16 cellular contexts compared by ENCODE assay signal in the genomic region with DNA sequence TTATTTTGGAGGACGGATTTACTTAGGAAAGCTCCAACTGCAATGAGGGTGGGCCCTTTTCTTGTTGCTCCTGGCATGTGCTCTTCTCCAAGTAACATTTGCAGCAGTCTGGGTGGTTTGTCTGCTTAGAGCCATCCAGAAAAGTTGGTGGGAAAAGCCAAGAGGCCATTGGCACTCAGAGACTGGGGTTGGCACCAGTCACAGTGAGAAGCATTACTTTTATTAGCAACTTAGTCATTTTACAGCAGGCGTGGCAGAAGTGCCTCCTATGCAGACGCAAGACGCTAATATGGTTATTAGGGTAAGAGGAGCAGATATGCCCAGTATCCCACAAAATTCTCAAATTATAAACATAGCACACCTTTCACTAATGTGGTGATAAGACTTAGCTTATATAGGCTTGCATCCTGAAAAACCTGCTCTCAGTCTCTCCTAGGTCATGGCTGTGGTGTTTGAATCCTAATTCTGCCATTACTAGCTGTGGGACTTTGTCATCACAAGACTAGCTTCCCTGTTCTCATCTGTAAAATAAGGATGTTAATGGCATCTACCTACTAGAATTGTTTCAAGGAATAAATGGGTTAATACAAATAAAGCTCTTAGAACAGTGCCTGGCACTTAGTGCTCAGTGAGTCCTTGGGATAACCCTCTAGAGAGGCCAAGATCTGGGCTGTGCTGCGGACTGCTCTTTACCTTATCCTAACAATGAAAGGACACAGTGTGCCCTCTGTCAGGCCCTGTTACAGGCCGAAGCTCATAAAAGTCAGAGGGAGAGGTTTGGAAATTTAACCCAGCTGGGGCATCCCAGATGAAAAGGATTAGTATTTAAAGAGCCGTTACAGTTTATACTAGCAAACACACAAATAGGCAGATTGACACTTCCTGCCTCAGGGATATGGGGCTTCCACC.
DNase-seq lines count a peak whose midpoint lies in the region; ATAC-seq and TF ChIP-seq lines count a peak whose summit lies in the region.
"Had no signal": no experiment of that assay in that cellular context is flagged by ENCODE, and none has a peak within 500 bp of the region (broad histone marks: within the 10 kb centered on the region; RNA-seq: fewer than 3 reads in every experiment).

No MANE protein-coding gene starts in this region.

- POLR2A ChIA-PET in CD4-positive, alpha-beta memory T cell (lab: Charles Lee; ENCODE audit: partially characterized antibody) = no interaction called here

- peaks cover 0 to 4% of the 10 kb centered on the region in 2 donors for H3K27me3 Mint-ChIP-seq in CD4-positive, alpha-beta memory T cell
- H3K27me3 Mint-ChIP-seq: activated naive CD8-positive, alpha-beta T cell treated with anti-CD3 and anti-CD28 coated beads for 36 hours had no signal

- peak; percentile 31 for ATAC-seq in mucosa of descending colon
- ATAC-seq: activated T-cell treated with anti-CD3 and anti-CD28 coated beads, Interleukin-2, amount 50 U/mL, for 4 hours had no signal

- H3K4me1 ChIP-seq in cardiac muscle cell (ENCODE audit: low read depth) (peaks cover 16% of the 10 kb centered on the region), mucosa of descending colon (ENCODE audit: low read depth) (peaks cover 3% of the 10 kb centered on the region), suprapubic skin (peaks cover 17% of the 10 kb centered on the region)
- no peaks in the 10 kb centered on the region for H3K4me1 ChIP-seq in CD4-positive, alpha-beta memory T cell (ENCODE audit: insufficient read depth, low read length)

- no peaks in the 10 kb centered on the region for H3K9me3 Mint-ChIP-seq in CD4-positive, alpha-beta memory T cell
- H3K9me3 Mint-ChIP-seq: activated naive CD8-positive, alpha-beta T cell treated with anti-CD3 and anti-CD28 coated beads for 36 hours; activated T-cell treated with anti-CD3 and anti-CD28 coated beads, Interleukin-2, amount 50 U/mL, for 4 hours had no signal

- intact Hi-C loops in mucosa of descending colon (cut with DNase I, micrococcal nuclease) = no loop called here
- intact Hi-C loops in CD4-positive, alpha-beta memory T cell (cut with micrococcal nuclease) = no loop called here

- H3K36me3 ChIP-seq in cardiac muscle cell (no peaks in the 10 kb centered on the region), mucosa of descending colon (ENCODE audit: low read depth) (no peaks in the 10 kb centered on the region), suprapubic skin (no peaks in the 10 kb centered on the region)
- no peaks in the 10 kb centered on the region for H3K36me3 ChIP-seq in CD4-positive, alpha-beta memory T cell (ENCODE audit: insufficient read depth, low read length)
- H3K36me3 ChIP-seq: BLaER1, ovary had no signal

- no peaks in the 10 kb centered on the region for H3K4me1 Mint-ChIP-seq in CD4-positive, alpha-beta memory T cell
- H3K4me1 Mint-ChIP-seq: activated naive CD8-positive, alpha-beta T cell treated with anti-CD3 and anti-CD28 coated beads for 36 hours had no signal

- no peak for TF ChIP-seq POLR2A in suprapubic skin (IDR thresholded peaks at IDR 0.05)

- H3K27me3 ChIP-seq in cardiac muscle cell (no peaks in the 10 kb centered on the region), suprapubic skin (no peaks in the 10 kb centered on the region)
- no peaks in the 10 kb centered on the region for H3K27me3 ChIP-seq in CD4-positive, alpha-beta memory T cell (ENCODE audit: insufficient read depth, low read length)
- H3K27me3 ChIP-seq: BLaER1, ovary had no signal

- no peak overlapping the region for H3K4me3 Mint-ChIP-seq in CD4-positive, alpha-beta memory T cell
- H3K4me3 Mint-ChIP-seq: activated naive CD8-positive, alpha-beta T cell treated with anti-CD3 and anti-CD28 coated beads for 36 hours; activated T-cell treated with anti-CD3 and anti-CD28 coated beads, Interleukin-2, amount 50 U/mL, for 4 hours had no signal

- CTCF ChIA-PET in CD4-positive, alpha-beta memory T cell (lab: Charles Lee; ENCODE audit: partially characterized antibody) = no interaction called here

- H3K36me3 Mint-ChIP-seq in CD4-positive, alpha-beta memory T cell = no peaks in the 10 kb centered on the region
- H3K36me3 Mint-ChIP-seq: activated naive CD8-positive, alpha-beta T cell treated with anti-CD3 and anti-CD28 coated beads for 36 hours had no signal

- peak overlapping the region; percentile 64 for H3K27ac ChIP-seq in cardiac muscle cell
- H3K27ac ChIP-seq in suprapubic skin = peak overlapping the region; percentile 52
- H3K27ac ChIP-seq in CD4-positive, alpha-beta memory T cell (ENCODE audit: low read depth, low read length) = no peak overlapping the region
- H3K27ac ChIP-seq: BLaER1, ovary had no signal

- 37% methylated on average over 7 of the region's 7 CpGs for WGBS in suprapubic skin

- TF ChIP-seq CTCF in cardiac muscle cell (IDR thresholded peaks at IDR 0.05; ENCODE audit: low read depth, low read length) (no peak), mucosa of descending colon (IDR thresholded peaks at IDR 0.05) (no peak), suprapubic skin (IDR thresholded peaks at IDR 0.05) (no peak)

- DNase-seq in NCI-H82 treated with DMSO at 0.1 percent for 48 hours (lab: John Stamatoyannopoulos, UW; ENCODE audit: unreplicated experiment) = peak; percentile 51
- DNase-seq in cardiac muscle cell (ENCODE audit: low read depth in 1 of 2, low spot score in 1 of 2) = peak in 1 of 2 donors; percentile 45
- DNase-seq in mucosa of descending colon = no peak
- no peak for DNase-seq in suprapubic skin (ENCODE audit: low spot score in 2 of 2)
- DNase-seq in HuH-7.5 (ENCODE audit: low spot score) = no peak
- DNase-seq in activated effector memory CD4-positive, alpha-beta T cell treated with Interleukin-2 at 50 U/mL for 16 hours = no peak
- DNase-seq in dedifferentiated amniotic fluid mesenchymal stem cell (ENCODE audit: extremely low spot score) = no peak
- no peak for DNase-seq in CD4-positive, alpha-beta memory T cell
- DNase-seq: activated CD4-positive, alpha-beta T cell treated with anti-CD3 and anti-CD28 coated beads, Interleukin-2, amount 50 U/mL, for 48 hours; activated naive CD8-positive, alpha-beta T cell treated with anti-CD3 and anti-CD28 coated beads for 36 hours; activated T-cell treated with anti-CD3 and anti-CD28 coated beads, Interleukin-2, amount 50 U/mL, for 4 hours; DMS79 treated with DMSO at 0.1 percent for 48 hours; NCI-H510A treated with DMSO at 0.1 percent for 48 hours; OCI-M1; ovary had no signal

- no peak for TF ChIP-seq EP300 in suprapubic skin (IDR thresholded peaks at IDR 0.05)

- H3K9me3 ChIP-seq in cardiac muscle cell (ENCODE audit: low read depth) = no peaks in the 10 kb centered on the region
- no peaks in the 10 kb centered on the region for H3K9me3 ChIP-seq in mucosa of descending colon
- no peaks in the 10 kb centered on the region for H3K9me3 ChIP-seq in suprapubic skin
- H3K9me3 ChIP-seq in CD4-positive, alpha-beta memory T cell (ENCODE audit: control insufficient read depth in 1 of 2, low read length in 2 of 2) = no peaks in the 10 kb centered on the region
- H3K9me3 ChIP-seq: BLaER1, ovary had no signal

- H3K4me3 ChIP-seq in cardiac muscle cell (no peak overlapping the region), mucosa of descending colon (no peak overlapping the region), suprapubic skin (no peak overlapping the region)
- no peak overlapping the region for H3K4me3 ChIP-seq in CD4-positive, alpha-beta memory T cell (ENCODE audit: low read length in 2 of 2)
- H3K4me3 ChIP-seq: BLaER1, ovary had no signal

- H3K27ac Mint-ChIP-seq in CD4-positive, alpha-beta memory T cell = no peak overlapping the region
- H3K27ac Mint-ChIP-seq: activated naive CD8-positive, alpha-beta T cell treated with anti-CD3 and anti-CD28 coated beads for 36 hours had no signal
